In genomic region chr15:64897345-64897985, GRCh38 we compare ENCODE assay signal across 1 cellular context.
TF ChIP-seq lines count a peak whose summit lies in the region.

No MANE protein-coding gene starts in this region.

TF ChIP-seq in GM23338, 12 proteins besides CTCF, POLR2A, EP300 and RAD21:
- TF ChIP-seq ZNF462 (CRISPR knock-in tag; IDR thresholded peaks at IDR 0.05) = no peak
- no peak for TF ChIP-seq POLR2AphosphoS5 (IDR thresholded peaks at IDR 0.05; ENCODE audit: low read depth)
- no peak for TF ChIP-seq JUNB (IDR thresholded peaks at IDR 0.05; ENCODE audit: unreplicated experiment)
- TF ChIP-seq EZH2 (IDR thresholded peaks at IDR 0.05; ENCODE audit: low read depth, unreplicated experiment) = no peak
- TF ChIP-seq CREB1 (CRISPR knock-in tag; IDR thresholded peaks at IDR 0.05; ENCODE audit: low read depth) = no peak
- TF ChIP-seq, protein P1, sequence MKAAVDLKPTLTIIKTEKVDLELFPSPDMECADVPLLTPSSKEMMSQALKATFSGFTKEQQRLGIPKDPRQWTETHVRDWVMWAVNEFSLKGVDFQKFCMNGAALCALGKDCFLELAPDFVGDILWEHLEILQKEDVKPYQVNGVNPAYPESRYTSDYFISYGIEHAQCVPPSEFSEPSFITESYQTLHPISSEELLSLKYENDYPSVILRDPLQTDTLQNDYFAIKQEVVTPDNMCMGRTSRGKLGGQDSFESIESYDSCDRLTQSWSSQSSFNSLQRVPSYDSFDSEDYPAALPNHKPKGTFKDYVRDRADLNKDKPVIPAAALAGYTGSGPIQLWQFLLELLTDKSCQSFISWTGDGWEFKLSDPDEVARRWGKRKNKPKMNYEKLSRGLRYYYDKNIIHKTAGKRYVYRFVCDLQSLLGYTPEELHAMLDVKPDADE (IDR thresholded peaks at IDR 0.05) = no peak
- no peak for TF ChIP-seq STAT1 (IDR thresholded peaks at IDR 0.05; ENCODE audit: unreplicated experiment)
- TF ChIP-seq EZH2phosphoT487 (IDR thresholded peaks at IDR 0.05; ENCODE audit: unreplicated experiment) = no peak
- TF ChIP-seq NANOG (IDR thresholded peaks at IDR 0.05; ENCODE audit: borderline replicate concordance) = no peak
- TF ChIP-seq ZNF331 (CRISPR knock-in tag; IDR thresholded peaks at IDR 0.05; ENCODE audit: low read depth) = no peak
- no peak for TF ChIP-seq ZNF114 (CRISPR knock-in tag; IDR thresholded peaks at IDR 0.05)
- no peak for TF ChIP-seq REST (IDR thresholded peaks at IDR 0.05; ENCODE audit: unreplicated experiment)
